23 cellular contexts compared by ENCODE assay signal in the genomic region with DNA sequence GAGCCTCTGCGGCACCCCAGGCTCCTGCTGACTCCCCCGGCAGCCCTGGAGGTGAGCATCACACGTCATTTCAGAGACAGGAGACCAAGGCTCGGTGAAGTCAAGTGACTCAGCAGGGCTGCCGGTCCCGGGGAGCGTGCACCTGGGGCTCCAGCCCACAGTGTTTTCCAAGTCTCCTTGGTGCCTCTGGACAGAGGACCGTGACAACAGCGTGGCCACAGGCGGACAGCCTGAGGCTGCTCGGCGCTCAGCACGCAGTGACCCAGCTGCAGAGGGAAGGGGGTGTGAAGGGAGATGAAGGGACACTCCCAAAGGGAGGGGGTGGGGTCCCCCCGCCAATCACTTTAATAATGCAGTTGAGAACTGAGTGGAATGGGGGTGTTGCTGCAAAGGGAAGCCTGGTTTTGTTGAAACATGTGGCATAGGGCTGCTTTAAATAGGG. TPM values are rescaled to one million over a fixed set of nuclear protein-coding genes. Genes with fewer than 3 reads are reported as not detected.
"Had no signal": no experiment of that assay in that cellular context is flagged by ENCODE, and none has a peak within 500 bp of the region (broad histone marks: within the 10 kb centered on the region; RNA-seq: fewer than 3 reads in every experiment).

No MANE protein-coding gene starts in this region.

- H3K4me2 ChIP-seq: smooth muscle cell had no signal

- H3K4me1 ChIP-seq: body of pancreas, heart right ventricle, lower lobe of right lung, prostate gland, right lobe of liver had no signal

- H3K27me3 ChIP-seq: body of pancreas had no signal

- ATAC-seq: activated CD8-positive, alpha-beta T cell treated with anti-CD3 and anti-CD28 coated beads, Interleukin-2, amount 10 ng/mL, durations not matched to agents 7 days and 5 days; activated T-cell treated with anti-CD3 and anti-CD28 coated beads, Interleukin-2, amount 50 U/mL, for 72 hours; body of pancreas; heart right ventricle; left colon; right lobe of liver; stimulated activated naive CD8-positive, alpha-beta T cell treated with anti-CD3 and anti-CD28 coated beads, Interleukin-15, amount 100 ng/mL, for 72 hours; T-helper 17 cell; WTC11 had no signal

- H3K9me3 ChIP-seq: lower lobe of right lung, prostate gland, right lobe of liver had no signal

- H3K36me3 ChIP-seq: heart right ventricle, lower lobe of right lung, prostate gland, right lobe of liver, thoracic aorta had no signal

- DNase-seq: activated CD4-positive, alpha-beta T cell treated with anti-CD3 and anti-CD28 coated beads for 4 hours; activated CD8-positive, alpha-beta memory T cell treated with anti-CD3 and anti-CD28 coated beads, Interleukin-2, amount 50 U/mL, for 4 hours; activated CD8-positive, alpha-beta T cell treated with anti-CD3 and anti-CD28 coated beads, Interleukin-2, amount 10 ng/mL, durations not matched to agents 7 days and 5 days; activated gamma-delta T cell; activated T-cell treated with anti-CD3 and anti-CD28 coated beads, Interleukin-2, amount 50 U/mL, for 72 hours; amniotic stem cell; body of pancreas; central memory CD4-positive, alpha-beta T cell; cortex of kidney; effector CD8-positive, alpha-beta T cell; foreskin melanocyte; heart right ventricle; left colon; lower lobe of right lung; right lobe of liver; stimulated activated naive CD8-positive, alpha-beta T cell treated with anti-CD3 and anti-CD28 coated beads, Interleukin-15, amount 100 ng/mL, for 72 hours; T-helper 17 cell had no signal

- H3K4me3 ChIP-seq: body of pancreas, heart right ventricle, lower lobe of right lung, prostate gland, right lobe of liver, smooth muscle cell, thoracic aorta had no signal

- H3K27ac ChIP-seq: body of pancreas, heart right ventricle, lower lobe of right lung, prostate gland, right lobe of liver, thoracic aorta had no signal

RNA-seq across cellular contexts. Expression of gene ASPDH, which starts 17.5 kb away (rescaled TPM):
- total RNA-seq: activated CD8-positive, alpha-beta T cell treated with anti-CD3 and anti-CD28 coated beads, Interleukin-2, amount 10 ng/mL, durations not matched to agents 7 days and 5 days; activated T-cell treated with anti-CD3 and anti-CD28 coated beads, Interleukin-2, amount 50 U/mL, for 72 hours; body of pancreas; heart right ventricle; left colon; lower lobe of right lung; osteoblast; prostate gland; smooth muscle cell; T-helper 17 cell; thoracic aorta; ureter; WTC11 had no signal
- polyA plus RNA-seq: heart right ventricle, smooth muscle cell had no signal

RNA-seq across cellular contexts. Expression of gene LRRC4B, which starts 37.0 kb away (rescaled TPM):
- total RNA-seq: activated CD8-positive, alpha-beta T cell treated with anti-CD3 and anti-CD28 coated beads, Interleukin-2, amount 10 ng/mL, durations not matched to agents 7 days and 5 days; osteoblast; T-helper 17 cell had no signal
